In genomic region chr9:122374885-122375420, GRCh38 we compare ENCODE assay signal across 7 cellular contexts. TPM values are rescaled to one million over a fixed set of nuclear protein-coding genes. Genes with fewer than 3 reads are reported as not detected.
DNase-seq lines count a peak whose midpoint lies in the region; ATAC-seq and TF ChIP-seq lines count a peak whose summit lies in the region.

No MANE protein-coding gene starts in this region.

- H3K27ac Mint-ChIP-seq in Calu3 (ENCODE audit: unreplicated experiment) = no peak overlapping the region

- CTCF ChIA-PET in Calu3 (lab: Charles Lee) = no interaction called here

- H3K36me3 ChIP-seq in left lung (no peaks in the 10 kb centered on the region), upper lobe of right lung (no peaks in the 10 kb centered on the region)

- BruUV-seq in Calu3 (replicated peaks; lab: Mats Ljungman, UMichigan) = no TSS peak

- no peak overlapping the region for H3K27ac ChIP-seq in left lung
- no peak overlapping the region for H3K27ac ChIP-seq in upper lobe of right lung

- H3K36me3 Mint-ChIP-seq in Calu3 (ENCODE audit: insufficient read depth, unreplicated experiment) = no peaks in the 10 kb centered on the region

- peaks cover 0 to 13% of the 10 kb centered on the region in 2 donors for H3K27me3 ChIP-seq in left lung
- H3K27me3 ChIP-seq in upper lobe of right lung = peaks cover 4% of the 10 kb centered on the region

- TF ChIP-seq CTCF in left lung (IDR thresholded peaks at IDR 0.05) (no peak), upper lobe of right lung (IDR thresholded peaks at IDR 0.05) (no peak), Calu3 (IDR thresholded peaks at IDR 0.05; ENCODE audit: unreplicated experiment) (no peak)

- H3K9me3 Mint-ChIP-seq in Calu3 (ENCODE audit: low read depth, unreplicated experiment) = no peaks in the 10 kb centered on the region

- H3K4me1 ChIP-seq in left lung (peaks cover 8 to 32% of the 10 kb centered on the region in 2 donors), upper lobe of right lung (peaks cover 12% of the 10 kb centered on the region)

- peaks cover 0 to 7% of the 10 kb centered on the region in 2 donors for H3K9me3 ChIP-seq in left lung
- no peaks in the 10 kb centered on the region for H3K9me3 ChIP-seq in upper lobe of right lung

- peaks cover 16% of the 10 kb centered on the region for H3K4me1 Mint-ChIP-seq in Calu3 (ENCODE audit: low read depth, unreplicated experiment)

- DNase-seq in NCI-H226 (peak; percentile 81), dermis blood vessel endothelial cell (peak; percentile 57), left lung (peak; percentile 76 to 83), upper lobe of right lung (peak; percentile 73), SW480 (ENCODE audit: low spot score) (no peak), Calu3 (no peak)
- no peak for DNase-seq in activated CD4-positive, alpha-beta T cell treated with anti-CD3 and anti-CD28 coated beads for 48 hours

- H3K27me3 Mint-ChIP-seq in Calu3 (ENCODE audit: unreplicated experiment) = peaks cover 19% of the 10 kb centered on the region

- H3K4me3 ChIP-seq in left lung (no peak overlapping the region), upper lobe of right lung (no peak overlapping the region)

- intact Hi-C loops in left lung (cut with DNase I) = loop anchor here in 1 of 2 donors (10.0 kb wide), 1 partner anchor 70 kb away; no protein-coding TSS in a partner anchor
- intact Hi-C loops in upper lobe of right lung (cut with DNase I) = no loop called here
- intact Hi-C loops in Calu3 (cut with micrococcal nuclease; ENCODE audit: unreplicated experiment) = loop anchor here (5.0 kb wide), 1 partner anchor 77 kb away; no protein-coding TSS in a partner anchor

- ATAC-seq in left lung (peak; percentile 68), upper lobe of right lung (peak; percentile 51)

- H3K4me3 Mint-ChIP-seq in Calu3 (ENCODE audit: low read depth, unreplicated experiment) = no peak overlapping the region

RNA-seq across cellular contexts. Expression of gene PTGS1, which starts 4.1 kb away (rescaled TPM):
- 2.7 and 3.6 TPM in 2 replicates for total RNA-seq in dermis blood vessel endothelial cell
- 10 to 100 TPM; 12.9 to 16.3 TPM for total RNA-seq in left lung
- total RNA-seq in upper lobe of right lung = 16.4 TPM
- total RNA-seq in Calu3 (2022) = 0.66 and 0.71 TPM in 2 replicates

Comparison
In these comparisons a context has a peak if more than half of its experiments do, and no peak if none do; other contexts are left out.
1. DNase-seq: peak in NCI-H226 (single experiment), dermis blood vessel endothelial cell (single experiment), left lung (2 of 2) and upper lobe of right lung (single experiment); none in activated CD4-positive, alpha-beta T cell treated with anti-CD3 and anti-CD28 coated beads for 48 hours (single experiment), SW480 (single experiment) and Calu3 (single experiment).